In genomic region chr3:29286841-29287240, GRCh38 we compare ENCODE assay signal across 13 cellular contexts. TPM values are rescaled to one million over a fixed set of nuclear protein-coding genes. Genes with fewer than 3 reads are reported as not detected.
DNase-seq lines count a peak whose midpoint lies in the region; ATAC-seq, FAIRE-seq and TF ChIP-seq lines count a peak whose summit lies in the region.
"Had no signal": no experiment of that assay in that cellular context is flagged by ENCODE, and none has a peak within 500 bp of the region (broad histone marks: within the 10 kb centered on the region; RNA-seq: fewer than 3 reads in every experiment).

No MANE protein-coding gene starts in this region.

- no peak overlapping the region for H3K4me2 ChIP-seq in GM12878 (ENCODE audit: control insufficient read depth, insufficient read depth)

- no peak for TF ChIP-seq RAD21 in GM12878 (IDR thresholded peaks at IDR 0.05; ENCODE audit: insufficient read depth, low read depth, low read length)

- no TSS peak for BruUV-seq in GM12878 (replicated peaks; lab: Mats Ljungman, UMichigan)

- DNase-seq in H4 (ENCODE audit: low spot score) (peak; percentile 18), GM12878 (ENCODE audit: low read depth, low spot score) (no peak), foreskin keratinocyte (peak in 1 of 2 donors; percentile 2), suprapubic skin (ENCODE audit: low spot score in 2 of 2) (no peak), DMS79 (lab: John Stamatoyannopoulos, UW) (no peak), glomerular visceral epithelial cell (ENCODE audit: extremely low spot score) (no peak), HUDEP-2 (lab: John Stamatoyannopoulos, UW; ENCODE audit: unreplicated experiment in 76 of 76) (no peak)
- DNase-seq: erythroblast, KG1, left lung, NCI-H2107, OCI-M1 had no signal

- FAIRE-seq in GM12878 (lab: Jason Lieb, UNC) = no peak

- WGBS in GM12878 (ENCODE audit: insufficient coverage, insufficient replicate concordance, low lambda C conversion rate, missing lambda C conversion rate) = 28% methylated on average over 5 of the region's 5 CpGs
- WGBS in suprapubic skin = 36% methylated on average over 5 of the region's 5 CpGs

- ATAC-seq in GM12878 = 0 out of 3 replicates have a peak, but pooled peaks have one; percentile 8
- no peak for ATAC-seq in foreskin keratinocyte
- no peak for ATAC-seq in HG02623 (IDR thresholded peaks at IDR 0.05; ENCODE audit: unreplicated experiment)
- ATAC-seq: left lung had no signal

- H3K27ac ChIP-seq in GM12878 (ENCODE audit: control insufficient read depth, insufficient read depth) = no peak overlapping the region
- H3K27ac ChIP-seq in foreskin keratinocyte = peak overlapping the region; percentile 81
- H3K27ac ChIP-seq in suprapubic skin = peak overlapping the region; percentile 23

- H2AFZ ChIP-seq in GM12878 (ENCODE audit: control insufficient read depth, low read depth, low read length) = no peak overlapping the region

- no peak overlapping the region for H3K4me3 ChIP-seq in GM12878
- peak overlapping the region; percentile 58 for H3K4me3 ChIP-seq in suprapubic skin

- H3K4me1 ChIP-seq in GM12878 (ENCODE audit: control insufficient read depth, insufficient read depth, low read length) (peaks cover 4% of the 10 kb centered on the region; the same call in 1 of the 2 replicates), foreskin keratinocyte (peaks cover 13% of the 10 kb centered on the region), suprapubic skin (peaks cover 37% of the 10 kb centered on the region)
- H3K4me1 ChIP-seq: left lung had no signal

- no peaks in the 10 kb centered on the region for H4K20me1 ChIP-seq in GM12878 (ENCODE audit: control insufficient read depth, insufficient read depth)

- H3K36me3 ChIP-seq in GM12878 (ENCODE audit: control insufficient read depth in 2 of 2, insufficient read depth in 2 of 2, low read length in 1 of 2) = no peaks in the 10 kb centered on the region
- no peaks in the 10 kb centered on the region for H3K36me3 ChIP-seq in suprapubic skin
- H3K36me3 ChIP-seq: left lung had no signal

- H3K27me3 ChIP-seq in GM12878 (replicated peaks in 1 of 2; ENCODE audit: control insufficient read depth in 2 of 2, insufficient read depth in 2 of 2, low read length in 1 of 2) = no peaks in the 10 kb centered on the region
- no peaks in the 10 kb centered on the region for H3K27me3 ChIP-seq in foreskin keratinocyte
- no peaks in the 10 kb centered on the region for H3K27me3 ChIP-seq in suprapubic skin
- H3K27me3 ChIP-seq: left lung had no signal

- intact Hi-C loops in GM12878 (cut with micrococcal nuclease; ENCODE audit: unreplicated experiment) = loop anchor here (2.0 to 10.0 kb wide), 2 partner anchors 40 to 302 kb away; no protein-coding TSS in a partner anchor

- H3K79me2 ChIP-seq in GM12878 (ENCODE audit: control insufficient read depth, insufficient read depth, low read length) = peaks cover 17% of the 10 kb centered on the region

- RAD21 ChIA-PET in GM12878 (lab: Charles Lee; ENCODE audit: unreplicated experiment) = interaction anchor here (0.6 to 4.2 kb wide), 5 partner anchors 34 to 140 kb away, joined by 3 to 22 read pairs (median 3); no protein-coding TSS in a partner anchor

- H3K9me3 ChIP-seq in GM12878 (replicated peaks; ENCODE audit: control insufficient read depth, insufficient read depth, low read length) (no peaks in the 10 kb centered on the region; the same call in 2 of the 3 replicates), suprapubic skin (no peaks in the 10 kb centered on the region)
- H3K9me3 ChIP-seq: left lung had no signal

- in situ Hi-C loops in GM12878 (cut with MboI) = no loop called here

- CTCF ChIA-PET in GM12878 (lab: Yijun Ruan, JAX) = interaction anchor here (1.5 to 2.0 kb wide), 2 partner anchors 37 to 43 kb away, joined by 4 to 6 read pairs; no protein-coding TSS in a partner anchor

- POLR2A ChIA-PET in GM12878 (lab: Charles Lee) = interaction anchor here (0.7 to 2.6 kb wide), 4 partner anchors 11 to 45 kb away, joined by 3 to 13 read pairs (median 8); no protein-coding TSS in a partner anchor

- no peak overlapping the region for H3K9ac ChIP-seq in GM12878 (ENCODE audit: control insufficient read depth, insufficient read depth, low read length)

- no peak for TF ChIP-seq EP300 in GM12878 (IDR thresholded peaks at IDR 0.05; ENCODE audit: borderline replicate concordance in 1 of 2, control insufficient read depth in 1 of 2, low read depth in 2 of 2, low read length in 2 of 2)
- no peak for TF ChIP-seq EP300 in suprapubic skin (IDR thresholded peaks at IDR 0.05)

- SMC1A ChIA-PET in GM12878 (lab: Charles Lee; ENCODE audit: uncharacterized antibody, unreplicated experiment) = interaction anchor here (0.8 to 15.7 kb wide), 7 partner anchors 11 to 137 kb away, joined by 3 to 307 read pairs (median 3); no protein-coding TSS in a partner anchor

- TF ChIP-seq CTCF in GM12878 (IDR thresholded peaks at IDR 0.05 in 2 of 3, conservative IDR thresholded peaks at IDR 0.05 in 1 of 3; ENCODE audit: control insufficient read depth in 2 of 3, extremely low read depth in 1 of 3, insufficient read depth in 1 of 3, low read depth in 3 of 3, low read length in 3 of 3) (no peak), foreskin keratinocyte (conservative IDR thresholded peaks at IDR 0.05) (no peak), suprapubic skin (IDR thresholded peaks at IDR 0.05) (no peak)

- no peak for TF ChIP-seq POLR2A in GM12878 (IDR thresholded peaks at IDR 0.05; ENCODE audit: low read depth, low read length)
- TF ChIP-seq POLR2A in suprapubic skin (IDR thresholded peaks at IDR 0.05) = no peak

TF ChIP-seq in GM12878, 131 proteins besides CTCF, POLR2A, EP300 and RAD21 (continues in another document):
- no peak for TF ChIP-seq ZNF24 (IDR thresholded peaks at IDR 0.05)
- TF ChIP-seq FOXK2 (IDR thresholded peaks at IDR 0.05) = no peak
- no peak for TF ChIP-seq HDAC2 (IDR thresholded peaks at IDR 0.05)
- no peak for TF ChIP-seq EED (IDR thresholded peaks at IDR 0.05; ENCODE audit: low read depth)
- no peak for TF ChIP-seq TARDBP (IDR thresholded peaks at IDR 0.05; ENCODE audit: borderline replicate concordance)
- TF ChIP-seq ZBTB33 (IDR thresholded peaks at IDR 0.05) = no peak
- no peak for TF ChIP-seq ASH2L (IDR thresholded peaks at IDR 0.05; ENCODE audit: borderline replicate concordance, low read depth)
- TF ChIP-seq SMC3 (IDR thresholded peaks at IDR 0.05; ENCODE audit: borderline replicate concordance, low read length) = no peak
- no peak for TF ChIP-seq MAX (IDR thresholded peaks at IDR 0.05; ENCODE audit: low read depth, low read length)
- TF ChIP-seq NR2C2 (IDR thresholded peaks at IDR 0.05; ENCODE audit: borderline replicate concordance, control insufficient read depth, insufficient read length, low read depth) = no peak
- TF ChIP-seq GABPA (IDR thresholded peaks at IDR 0.05; ENCODE audit: low read depth) = no peak
- TF ChIP-seq ATF2 (IDR thresholded peaks at IDR 0.05; ENCODE audit: low read length) = no peak

RNA-seq across cellular contexts. Expression of gene RBMS3, which starts 6.0 kb away (rescaled TPM):
- total RNA-seq in H4 (2014; rRNA removed; shearing (Covaris generic)) = 6.5 and 13.0 TPM in 2 replicates
- total RNA-seq in GM12878 (2013; cell fraction: nucleolus; rRNA removed) = 56.8 and 65.8 TPM in 2 replicates
- total RNA-seq in GM12878 (2014; rRNA removed) = 3.8 and 4.8 TPM in 2 replicates
- 3.1 and 4.2 TPM in 2 replicates for total RNA-seq in GM12878 (2014; rRNA removed; fragmentation: Illumina TruSeq; extraction: Trizol)
- total RNA-seq in GM12878 (2021) = 3.4 and 4.4 TPM in 2 replicates
- 0.67 TPM for polyA plus RNA-seq in GM12878 (2011; ENCODE audit: low read depth)
- polyA plus RNA-seq in GM12878 (2011; rRNA removed) = 4.0 and 4.7 TPM in 2 replicates
- polyA plus RNA-seq in GM12878 (2011; cell fraction: cytosol; rRNA removed) = 3.5 and 4.0 TPM in 2 replicates
- 9.4 and 12.8 TPM in 2 replicates for polyA plus RNA-seq in GM12878 (2011; cell fraction: nucleus; rRNA removed)
- 1.8 and 2.0 TPM in 2 replicates for polyA plus RNA-seq in GM12878 (2012)
- polyA plus RNA-seq in GM12878 (2014; fragmentation: Illumina TruSeq; extraction: Trizol) = 1.3 and 1.7 TPM in 2 replicates
- 1 to 10 TPM; 1.3 to 4.3 TPM for polyA plus RNA-seq in GM12878 (2014; fragmentation: Nextera tagmentation; extraction: Ambion mirVana)
- 0.79 and 1.3 TPM in 2 replicates for polyA plus RNA-seq in GM12878 (2014; rRNA removed)
- 1 to 10 TPM; 1.3 to 3.0 TPM for polyA plus RNA-seq in GM12878 (2016; fragmentation: Nextera tagmentation; extraction: Ambion mirVana)
- polyA minus RNA-seq in GM12878 (2011; rRNA and poly(A)+ RNA removed) = 31.4 and 38.2 TPM in 2 replicates
- 6.5 and 7.1 TPM in 2 replicates for polyA minus RNA-seq in GM12878 (2011; cell fraction: cytosol; rRNA and poly(A)+ RNA removed)
- 30.6 and 45.5 TPM in 2 replicates for polyA minus RNA-seq in GM12878 (2011; cell fraction: nucleus; rRNA and poly(A)+ RNA removed)
- total RNA-seq in foreskin keratinocyte = 9.6 and 11.1 TPM in 2 replicates
- 1.8 and 3.0 TPM in 2 replicates for polyA plus RNA-seq in foreskin keratinocyte
- 10 to 100 TPM in 2 of 4 donors, 1 to 10 TPM in 2; 7.7 to 23.4 (median 11.9) TPM for total RNA-seq in suprapubic skin
